1 cellular context compared by ENCODE assay signal in the genomic region with DNA sequence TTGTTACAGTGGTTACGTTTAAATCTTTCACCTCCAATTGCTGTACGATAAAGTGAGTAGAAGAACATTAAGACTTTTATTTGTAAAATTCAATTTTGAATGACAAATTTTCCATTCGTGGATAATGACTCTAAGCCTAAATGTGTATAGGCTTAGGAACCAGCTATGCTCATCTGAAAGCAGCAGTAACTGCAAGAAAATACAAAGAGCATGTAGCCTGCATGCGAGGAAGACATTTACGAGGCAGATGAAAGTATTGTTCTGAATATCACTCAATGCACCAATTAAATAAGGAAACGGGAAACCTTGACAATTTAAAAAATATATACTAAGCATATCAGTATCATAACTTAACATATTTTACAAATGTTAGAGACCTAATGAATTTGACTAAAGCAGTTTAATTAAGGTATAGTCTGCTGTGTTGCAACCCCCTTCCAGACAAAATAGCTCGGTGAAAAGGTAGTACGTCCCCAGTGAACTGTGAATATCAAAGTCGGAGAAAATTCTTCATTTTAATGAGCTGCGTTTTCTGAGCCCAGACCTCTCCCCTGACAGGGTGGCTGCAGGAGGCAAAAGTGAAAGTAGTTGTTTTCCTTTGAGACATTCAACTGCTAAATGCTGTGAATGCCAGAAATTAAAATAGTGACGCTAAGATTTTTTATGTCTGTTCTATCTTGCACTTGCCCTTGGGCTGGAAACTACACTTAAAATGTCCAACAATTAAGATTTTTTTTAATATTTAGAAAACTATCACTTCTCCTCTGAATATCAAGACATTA.
TF ChIP-seq lines count a peak whose summit lies in the region.

No MANE protein-coding gene starts in this region.

TF ChIP-seq in IMR-90, 13 proteins besides CTCF, POLR2A, EP300 and RAD21:
- TF ChIP-seq, protein P1, sequence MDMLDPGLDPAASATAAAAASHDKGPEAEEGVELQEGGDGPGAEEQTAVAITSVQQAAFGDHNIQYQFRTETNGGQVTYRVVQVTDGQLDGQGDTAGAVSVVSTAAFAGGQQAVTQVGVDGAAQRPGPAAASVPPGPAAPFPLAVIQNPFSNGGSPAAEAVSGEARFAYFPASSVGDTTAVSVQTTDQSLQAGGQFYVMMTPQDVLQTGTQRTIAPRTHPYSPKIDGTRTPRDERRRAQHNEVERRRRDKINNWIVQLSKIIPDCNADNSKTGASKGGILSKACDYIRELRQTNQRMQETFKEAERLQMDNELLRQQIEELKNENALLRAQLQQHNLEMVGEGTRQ (IDR thresholded peaks at IDR 0.05; ENCODE audit: low read depth, low read length) = no peak
- TF ChIP-seq MAZ (IDR thresholded peaks at IDR 0.05; ENCODE audit: borderline replicate concordance, low read depth, low read length) (no peak), RFX5 (IDR thresholded peaks at IDR 0.05; ENCODE audit: low read depth, low read length) (no peak), NFE2L2 (IDR thresholded peaks at IDR 0.05; ENCODE audit: low read depth, low read length) (no peak), FOS (IDR thresholded peaks at IDR 0.05; ENCODE audit: low read depth, low read length) (no peak), SMC3 (IDR thresholded peaks at IDR 0.05; ENCODE audit: low read depth, low read length) (no peak), CHD1 (IDR thresholded peaks at IDR 0.05; ENCODE audit: low read depth, low read length) (no peak)
